In genomic region chr16:89217138-89217387, GRCh38 we compare ENCODE assay signal across 8 cellular contexts. TPM values are rescaled to one million over a fixed set of nuclear protein-coding genes. Genes with fewer than 3 reads are reported as not detected.
DNase-seq lines count a peak whose midpoint lies in the region; ATAC-seq and TF ChIP-seq lines count a peak whose summit lies in the region.

No MANE protein-coding gene starts in this region.

- H3K36me3 Mint-ChIP-seq in activated naive CD4-positive, alpha-beta T cell treated with anti-CD3 and anti-CD28 coated beads for 36 hours (ENCODE audit: low read depth): no peaks in the 10 kb centered on the region

- H3K36me3 ChIP-seq in body of pancreas (replicated peaks in 1 of 2; ENCODE audit: insufficient read depth in 1 of 2, low read depth in 2 of 2): peaks cover 0 to 3% of the 10 kb centered on the region in 2 donors
- H3K36me3 ChIP-seq in lung (ENCODE audit: control insufficient read depth in 2 of 2, insufficient read depth in 2 of 2, low read length in 2 of 2): peaks cover 0 to 12% of the 10 kb centered on the region in 2 donors
- H3K36me3 ChIP-seq in transverse colon: peaks cover 0 to 3% (median 0%) of the 10 kb centered on the region in 4 donors

- no peak for ATAC-seq in body of pancreas
- ATAC-seq in lung (ENCODE audit: insufficient read depth, low FRiP score): no peak
- ATAC-seq in GM21447 (IDR thresholded peaks at IDR 0.05; ENCODE audit: unreplicated experiment): no peak
- no peak for ATAC-seq in HG03469 (IDR thresholded peaks at IDR 0.05; ENCODE audit: unreplicated experiment)

- H3K27ac ChIP-seq in body of pancreas: peak overlapping the region; percentile 73 to 97 (median 92)
- peak overlapping the region; percentile 87 to 98 for H3K27ac ChIP-seq in lung (ENCODE audit: low read depth in 1 of 2, low read length in 1 of 2)
- H3K27ac ChIP-seq in transverse colon: peak overlapping the region; percentile 95 to 98 (median 97)

- H3K4me3 ChIP-seq in body of pancreas: peak overlapping the region; percentile 75 to 78
- peak overlapping the region; percentile 74 for H3K4me3 ChIP-seq in lung
- peak overlapping the region; percentile 42 to 90 (median 76) for H3K4me3 ChIP-seq in transverse colon

- peak overlapping the region; percentile 89 for H3K27ac Mint-ChIP-seq in activated naive CD4-positive, alpha-beta T cell treated with anti-CD3 and anti-CD28 coated beads for 36 hours

- H3K27me3 Mint-ChIP-seq in activated naive CD4-positive, alpha-beta T cell treated with anti-CD3 and anti-CD28 coated beads for 36 hours (ENCODE audit: low read depth): no peaks in the 10 kb centered on the region

- H3K9me3 Mint-ChIP-seq in activated naive CD4-positive, alpha-beta T cell treated with anti-CD3 and anti-CD28 coated beads for 36 hours: no peaks in the 10 kb centered on the region

- H3K27me3 ChIP-seq in body of pancreas (no peaks in the 10 kb centered on the region), lung (ENCODE audit: control insufficient read depth, insufficient read depth) (no peaks in the 10 kb centered on the region), transverse colon (no peaks in the 10 kb centered on the region)

- CTCF ChIA-PET in activated naive CD4-positive, alpha-beta T cell treated with anti-CD3 and anti-CD28 coated beads for 36 hours (lab: Charles Lee): interaction anchor here (0.9 kb wide), 1 partner anchor 273 kb away, joined by 3 read pairs; no protein-coding TSS in a partner anchor

- WGBS in body of pancreas, 2 donors: 0% methylated on average over 11 of the region's 11 CpGs
- WGBS in lung, 2 donors: 0 to 1% methylated on average over 11 of the region's 11 CpGs
- WGBS in transverse colon (ENCODE audit: low coverage in 1 of 2), 2 donors: 0% methylated on average over 9 to 11 of the region's 11 CpGs

- intact Hi-C loops in activated naive CD4-positive, alpha-beta T cell treated with anti-CD3 and anti-CD28 coated beads for 36 hours (cut with micrococcal nuclease): loop anchor here (1.0 to 5.0 kb wide), 3 partner anchors 120 to 405 kb away; partner anchors contain the start of gene TRAPPC2L
- intact Hi-C loops in body of pancreas (cut with DNase I) (loop anchor here (10.0 kb wide), 1 partner anchor 402 kb away; the partner anchor contains the start of gene APRT), transverse colon (cut with DNase I; ENCODE audit: low total_unique reads) (loop anchor here (5.0 kb wide), 1 partner anchor 275 kb away; no protein-coding TSS in a partner anchor)

- TF ChIP-seq CTCF in body of pancreas (IDR thresholded peaks at IDR 0.05): no peak
- TF ChIP-seq CTCF in lung (IDR thresholded peaks at IDR 0.05; ENCODE audit: control extremely low read depth, extremely low read depth): no peak
- TF ChIP-seq CTCF in transverse colon (IDR thresholded peaks at IDR 0.05): no peak

- TF ChIP-seq POLR2A in body of pancreas (IDR thresholded peaks at IDR 0.05) (no peak), transverse colon (IDR thresholded peaks at IDR 0.05) (no peak)

- no peak for DNase-seq in activated naive CD4-positive, alpha-beta T cell treated with anti-CD3 and anti-CD28 coated beads for 36 hours
- no peak for DNase-seq in activated naive CD4-positive, alpha-beta T cell treated with anti-CD3 and anti-CD28 coated beads, Interleukin-2, amount 50 U/mL, for 16 hours
- DNase-seq in body of pancreas (no peak), lung (ENCODE audit: low spot score) (no peak), transverse colon (no peak), cerebellum (ENCODE audit: low spot score) (no peak)

- H3K4me1 ChIP-seq in body of pancreas: peaks cover 26% of the 10 kb centered on the region
- H3K4me1 ChIP-seq in lung (ENCODE audit: control insufficient read depth in 2 of 2, insufficient read depth in 2 of 2, low read length in 2 of 2): no peaks in the 10 kb centered on the region
- H3K4me1 ChIP-seq in transverse colon: peaks cover 11 to 34% (median 23%) of the 10 kb centered on the region in 4 donors

- H3K9me3 ChIP-seq in body of pancreas (no peaks in the 10 kb centered on the region), lung (ENCODE audit: control insufficient read depth in 2 of 2, insufficient read depth in 1 of 2, low read length in 1 of 2) (no peaks in the 10 kb centered on the region), transverse colon (no peaks in the 10 kb centered on the region)

- peaks cover 20% of the 10 kb centered on the region for H3K4me1 Mint-ChIP-seq in activated naive CD4-positive, alpha-beta T cell treated with anti-CD3 and anti-CD28 coated beads for 36 hours (ENCODE audit: low read depth)

- in situ Hi-C loops in transverse colon (cut with MboI; ENCODE audit: low pct_ligation_motif_present in 1 of 4, low pct_unique_long_range_greater_than_20kb in 1 of 4, low sequenced_read_pairs in 3 of 4): loop anchor here in 3 of 4 donors (25.0 kb wide), 3 partner anchors 280 to 480 kb away; partner anchors contain the start of genes APRT (in 1 of the 3) and CDT1 (in 1 of the 3)

- no peak for TF ChIP-seq EP300 in transverse colon (IDR thresholded peaks at IDR 0.05; ENCODE audit: low read depth)

- H3K4me3 Mint-ChIP-seq in activated naive CD4-positive, alpha-beta T cell treated with anti-CD3 and anti-CD28 coated beads for 36 hours: peak overlapping the region; percentile 83

RNA-seq across cellular contexts. Expression of gene ZNF778, which starts 0.4 kb away (rescaled TPM):
- total RNA-seq in activated naive CD4-positive, alpha-beta T cell treated with anti-CD3 and anti-CD28 coated beads for 36 hours: 1 to 10 TPM; 3.5 to 3.6 TPM
- total RNA-seq in body of pancreas: 1 to 10 TPM; 4.9 to 5.6 TPM
- total RNA-seq in lung: 10 to 100 TPM in 1 of 2 donors, 1 to 10 TPM in 1; 4.7 to 13.9 TPM
- 1 to 10 TPM; 2.4 to 4.5 TPM for polyA plus RNA-seq in lung
- total RNA-seq in transverse colon: 10 to 100 TPM in 3 of 4 donors, 1 to 10 TPM in 1; 9.3 to 89.0 (median 13.4) TPM
- total RNA-seq in cerebellum: 18.1 TPM

RNA-seq across cellular contexts. Expression of gene SLC22A31, which starts 16.7 kb away (rescaled TPM):
- under 1 TPM; 0.31 to 0.64 TPM for total RNA-seq in activated naive CD4-positive, alpha-beta T cell treated with anti-CD3 and anti-CD28 coated beads for 36 hours
- 10 to 100 TPM in 1 of 2 donors, not detected in 1; 68.2 TPM for total RNA-seq in body of pancreas
- 100 to 1,000 TPM in 1 of 2 donors, 10 to 100 TPM in 1; 25.2 to 227 TPM for total RNA-seq in lung
- 100 to 1,000 TPM in 1 of 2 donors, 10 to 100 TPM in 1; 78.8 to 285 TPM for polyA plus RNA-seq in lung
- 1 to 10 TPM in 1 of 4 donors, not detected in 3; 1.3 TPM for total RNA-seq in transverse colon
- 0.91 TPM for total RNA-seq in cerebellum

RNA-seq across cellular contexts. Expression of gene CDH15, which starts 45.5 kb away (rescaled TPM):
- total RNA-seq in activated naive CD4-positive, alpha-beta T cell treated with anti-CD3 and anti-CD28 coated beads for 36 hours: not detected
- total RNA-seq in body of pancreas (1 to 10 TPM in 1 of 2 donors, not detected in 1; 1.0 TPM), lung (1 to 10 TPM in 1 of 2 donors, under 1 TPM in 1; 0.09 to 1.9 TPM), transverse colon (not detected), cerebellum (3.8 TPM)
- 1 to 10 TPM in 1 of 2 donors, under 1 TPM in 1; 0.77 to 2.1 TPM for polyA plus RNA-seq in lung
